Comparison of ENCODE assay signal across 1 cellular context in the genomic region with DNA sequence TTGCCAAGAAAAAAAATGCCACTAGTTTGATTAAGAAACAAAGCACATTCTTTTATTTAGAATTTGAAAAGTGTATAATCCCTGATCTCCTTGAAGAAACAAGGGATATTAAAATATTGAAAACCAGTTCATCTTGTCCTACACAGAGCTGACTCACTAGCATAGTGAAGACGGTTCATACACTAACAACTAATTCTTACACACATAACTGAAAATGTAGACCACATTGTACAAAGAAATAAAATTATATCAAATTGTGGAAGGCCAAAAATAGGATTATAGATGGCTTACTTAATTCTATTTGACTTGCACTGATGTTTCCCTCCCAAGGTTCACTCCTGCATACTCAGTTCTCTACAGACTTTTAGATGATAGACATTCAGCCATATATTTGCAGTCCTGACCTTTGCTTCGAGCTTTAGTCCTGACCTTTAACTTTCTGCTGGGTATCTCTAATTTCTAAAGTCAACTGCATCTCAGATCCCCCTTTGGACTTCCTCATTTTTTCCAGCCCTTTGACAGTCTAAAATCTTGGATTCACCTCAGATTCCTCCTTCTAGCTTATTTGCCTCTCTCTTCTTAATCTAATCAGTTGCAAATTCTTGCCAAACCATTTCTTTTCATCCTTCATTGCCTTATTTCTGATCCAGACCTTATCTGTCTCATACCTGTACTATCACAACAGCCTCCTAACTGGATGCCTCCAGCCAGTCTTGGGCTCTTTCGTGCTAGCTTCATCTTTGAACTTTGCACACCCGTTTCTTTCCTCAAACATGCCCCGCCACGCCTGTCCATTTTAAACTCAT.
TF ChIP-seq lines count a peak whose summit lies in the region.

No MANE protein-coding gene starts in this region.

TF ChIP-seq in HepG2, 621 proteins besides CTCF, POLR2A, EP300 and RAD21 (continued from another document and continues in another):
- TF ChIP-seq ZNF225 (CRISPR knock-in tag; IDR thresholded peaks at IDR 0.05) (no peak), ISL2 (CRISPR knock-in tag; IDR thresholded peaks at IDR 0.05) (no peak; the same call in 1 of the 2 replicates), NCOA2 (CRISPR knock-in tag; IDR thresholded peaks at IDR 0.05) (no peak), RELA (CRISPR knock-in tag; IDR thresholded peaks at IDR 0.05) (no peak), ELF3 (CRISPR knock-in tag; IDR thresholded peaks at IDR 0.05) (peak; percentile 69; the same call in 1 of the 2 replicates), SMC3 (IDR thresholded peaks at IDR 0.05; ENCODE audit: low read length) (no peak), THAP11 (CRISPR knock-in tag; IDR thresholded peaks at IDR 0.05) (0 out of 2 replicates have a peak, but pooled peaks have one; percentile 18), ARHGAP35 (CRISPR knock-in tag; IDR thresholded peaks at IDR 0.05; ENCODE audit: borderline replicate concordance) (no peak), NFYC (CRISPR knock-in tag; IDR thresholded peaks at IDR 0.05) (no peak), ZNF180 (CRISPR knock-in tag; IDR thresholded peaks at IDR 0.05; ENCODE audit: borderline replicate concordance, low read depth) (no peak), ZNF33B (CRISPR knock-in tag; IDR thresholded peaks at IDR 0.05) (no peak), ZZZ3 (CRISPR knock-in tag; IDR thresholded peaks at IDR 0.05; ENCODE audit: borderline replicate concordance) (no peak), ZNF207 (IDR thresholded peaks at IDR 0.05; ENCODE audit: borderline replicate concordance) (no peak), GFI1 (CRISPR knock-in tag; IDR thresholded peaks at IDR 0.05; ENCODE audit: borderline replicate concordance) (0 out of 2 replicates have a peak, but pooled peaks have one; percentile 33), TMF1 (CRISPR knock-in tag; IDR thresholded peaks at IDR 0.05; ENCODE audit: low read depth) (no peak), ZNF232 (CRISPR knock-in tag; IDR thresholded peaks at IDR 0.05; ENCODE audit: borderline replicate concordance) (no peak), HDAC2 (CRISPR knock-in tag; IDR thresholded peaks at IDR 0.05) (peak; percentile 48; the same call in 1 of the 2 replicates), IRX3 (CRISPR knock-in tag; IDR thresholded peaks at IDR 0.05; ENCODE audit: borderline replicate concordance, low read depth) (no peak), ZNF441 (CRISPR knock-in tag; IDR thresholded peaks at IDR 0.05; ENCODE audit: borderline replicate concordance) (no peak), IRF2 (CRISPR knock-in tag; IDR thresholded peaks at IDR 0.05) (peak; percentile 16; the same call in 1 of the 2 replicates), FOXA1 (IDR thresholded peaks at IDR 0.05) (no peak), FOXA1 (CRISPR knock-in tag; IDR thresholded peaks at IDR 0.05) (no peak), CBX2 (IDR thresholded peaks at IDR 0.05; ENCODE audit: low read depth, low read length) (no peak), CBX2 (CRISPR knock-in tag; IDR thresholded peaks at IDR 0.05; ENCODE audit: low read depth) (no peak), HOXA3 (CRISPR knock-in tag; IDR thresholded peaks at IDR 0.05) (peak; percentile 48; the same call in 1 of the 2 replicates), AKAP8 (CRISPR knock-in tag; IDR thresholded peaks at IDR 0.05) (no peak), HMGA1 (CRISPR knock-in tag; conservative IDR thresholded peaks at IDR 0.05) (no peak), STAT5B (CRISPR knock-in tag; IDR thresholded peaks at IDR 0.05) (no peak), ESRRA (CRISPR knock-in tag; IDR thresholded peaks at IDR 0.05; ENCODE audit: low read depth) (0 out of 2 replicates have a peak, but pooled peaks have one; percentile 40), NAIF1 (CRISPR knock-in tag; IDR thresholded peaks at IDR 0.05; ENCODE audit: borderline replicate concordance) (no peak), EED (CRISPR knock-in tag; IDR thresholded peaks at IDR 0.05) (no peak), NR2F2 (IDR thresholded peaks at IDR 0.05; ENCODE audit: borderline replicate concordance, low read depth) (peak; percentile 48; the same call in 1 of the 2 replicates), MAZ (IDR thresholded peaks at IDR 0.05; ENCODE audit: borderline replicate concordance, low read depth, low read length) (no peak), MAZ (CRISPR knock-in tag; IDR thresholded peaks at IDR 0.05; ENCODE audit: low read depth) (no peak), PAF1 (CRISPR knock-in tag; IDR thresholded peaks at IDR 0.05) (no peak), MAFF (IDR thresholded peaks at IDR 0.05; ENCODE audit: low read depth, low read length) (no peak), NR2F6 (IDR thresholded peaks at IDR 0.05) (peak; percentile 77), NR2F6 (CRISPR knock-in tag; IDR thresholded peaks at IDR 0.05) (peak; percentile 60), PHF20 (CRISPR knock-in tag; IDR thresholded peaks at IDR 0.05) (no peak), SOX13 (IDR thresholded peaks at IDR 0.05) (no peak), SOX13 (CRISPR knock-in tag; conservative IDR thresholded peaks at IDR 0.05 in 1 of 2, IDR thresholded peaks at IDR 0.05 in 1 of 2) (peak in 1 of 2 experiments; percentile 20; a peak in 1 of 4 replicates), GLI4 (CRISPR knock-in tag; IDR thresholded peaks at IDR 0.05; ENCODE audit: borderline replicate concordance) (no peak), NR2C2 (CRISPR knock-in tag; IDR thresholded peaks at IDR 0.05; ENCODE audit: borderline replicate concordance) (peak; percentile 30; the same call in 1 of the 2 replicates), ZNF430 (CRISPR knock-in tag; IDR thresholded peaks at IDR 0.05) (no peak), NCOR1 (IDR thresholded peaks at IDR 0.05; ENCODE audit: borderline replicate concordance, low read length) (peak; percentile 64; the same call in 1 of the 2 replicates)
- TF ChIP-seq, protein P1, sequence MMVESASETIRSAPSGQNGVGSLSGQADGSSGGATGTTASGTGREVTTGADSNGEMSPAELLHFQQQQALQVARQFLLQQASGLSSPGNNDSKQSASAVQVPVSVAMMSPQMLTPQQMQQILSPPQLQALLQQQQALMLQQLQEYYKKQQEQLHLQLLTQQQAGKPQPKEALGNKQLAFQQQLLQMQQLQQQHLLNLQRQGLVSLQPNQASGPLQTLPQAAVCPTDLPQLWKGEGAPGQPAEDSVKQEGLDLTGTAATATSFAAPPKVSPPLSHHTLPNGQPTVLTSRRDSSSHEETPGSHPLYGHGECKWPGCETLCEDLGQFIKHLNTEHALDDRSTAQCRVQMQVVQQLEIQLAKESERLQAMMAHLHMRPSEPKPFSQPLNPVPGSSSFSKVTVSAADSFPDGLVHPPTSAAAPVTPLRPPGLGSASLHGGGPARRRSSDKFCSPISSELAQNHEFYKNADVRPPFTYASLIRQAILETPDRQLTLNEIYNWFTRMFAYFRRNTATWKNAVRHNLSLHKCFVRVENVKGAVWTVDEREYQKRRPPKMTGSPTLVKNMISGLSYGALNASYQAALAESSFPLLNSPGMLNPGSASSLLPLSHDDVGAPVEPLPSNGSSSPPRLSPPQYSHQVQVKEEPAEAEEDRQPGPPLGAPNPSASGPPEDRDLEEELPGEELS (CRISPR knock-in tag; IDR thresholded peaks at IDR 0.05): 0 out of 2 replicates have a peak, but pooled peaks have one; percentile 32
- TF ChIP-seq, protein P2, sequence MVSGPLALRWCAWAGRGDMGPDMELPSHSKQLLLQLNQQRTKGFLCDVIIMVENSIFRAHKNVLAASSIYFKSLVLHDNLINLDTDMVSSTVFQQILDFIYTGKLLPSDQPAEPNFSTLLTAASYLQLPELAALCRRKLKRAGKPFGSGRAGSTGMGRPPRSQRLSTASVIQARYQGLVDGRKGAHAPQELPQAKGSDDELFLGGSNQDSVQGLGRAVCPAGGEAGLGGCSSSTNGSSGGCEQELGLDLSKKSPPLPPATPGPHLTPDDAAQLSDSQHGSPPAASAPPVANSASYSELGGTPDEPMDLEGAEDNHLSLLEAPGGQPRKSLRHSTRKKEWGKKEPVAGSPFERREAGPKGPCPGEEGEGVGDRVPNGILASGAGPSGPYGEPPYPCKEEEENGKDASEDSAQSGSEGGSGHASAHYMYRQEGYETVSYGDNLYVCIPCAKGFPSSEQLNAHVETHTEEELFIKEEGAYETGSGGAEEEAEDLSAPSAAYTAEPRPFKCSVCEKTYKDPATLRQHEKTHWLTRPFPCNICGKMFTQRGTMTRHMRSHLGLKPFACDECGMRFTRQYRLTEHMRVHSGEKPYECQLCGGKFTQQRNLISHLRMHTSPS (CRISPR knock-in tag; IDR thresholded peaks at IDR 0.05; ENCODE audit: low read depth): no peak
- TF ChIP-seq, protein P3, sequence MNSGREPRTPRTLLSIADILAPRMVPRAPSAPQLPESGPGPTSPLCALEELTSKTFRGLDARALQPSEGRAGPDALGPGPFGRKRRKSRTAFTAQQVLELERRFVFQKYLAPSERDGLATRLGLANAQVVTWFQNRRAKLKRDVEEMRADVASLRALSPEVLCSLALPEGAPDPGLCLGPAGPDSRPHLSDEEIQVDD (CRISPR knock-in tag; IDR thresholded peaks at IDR 0.05; ENCODE audit: borderline replicate concordance): no peak
- TF ChIP-seq, protein P4, sequence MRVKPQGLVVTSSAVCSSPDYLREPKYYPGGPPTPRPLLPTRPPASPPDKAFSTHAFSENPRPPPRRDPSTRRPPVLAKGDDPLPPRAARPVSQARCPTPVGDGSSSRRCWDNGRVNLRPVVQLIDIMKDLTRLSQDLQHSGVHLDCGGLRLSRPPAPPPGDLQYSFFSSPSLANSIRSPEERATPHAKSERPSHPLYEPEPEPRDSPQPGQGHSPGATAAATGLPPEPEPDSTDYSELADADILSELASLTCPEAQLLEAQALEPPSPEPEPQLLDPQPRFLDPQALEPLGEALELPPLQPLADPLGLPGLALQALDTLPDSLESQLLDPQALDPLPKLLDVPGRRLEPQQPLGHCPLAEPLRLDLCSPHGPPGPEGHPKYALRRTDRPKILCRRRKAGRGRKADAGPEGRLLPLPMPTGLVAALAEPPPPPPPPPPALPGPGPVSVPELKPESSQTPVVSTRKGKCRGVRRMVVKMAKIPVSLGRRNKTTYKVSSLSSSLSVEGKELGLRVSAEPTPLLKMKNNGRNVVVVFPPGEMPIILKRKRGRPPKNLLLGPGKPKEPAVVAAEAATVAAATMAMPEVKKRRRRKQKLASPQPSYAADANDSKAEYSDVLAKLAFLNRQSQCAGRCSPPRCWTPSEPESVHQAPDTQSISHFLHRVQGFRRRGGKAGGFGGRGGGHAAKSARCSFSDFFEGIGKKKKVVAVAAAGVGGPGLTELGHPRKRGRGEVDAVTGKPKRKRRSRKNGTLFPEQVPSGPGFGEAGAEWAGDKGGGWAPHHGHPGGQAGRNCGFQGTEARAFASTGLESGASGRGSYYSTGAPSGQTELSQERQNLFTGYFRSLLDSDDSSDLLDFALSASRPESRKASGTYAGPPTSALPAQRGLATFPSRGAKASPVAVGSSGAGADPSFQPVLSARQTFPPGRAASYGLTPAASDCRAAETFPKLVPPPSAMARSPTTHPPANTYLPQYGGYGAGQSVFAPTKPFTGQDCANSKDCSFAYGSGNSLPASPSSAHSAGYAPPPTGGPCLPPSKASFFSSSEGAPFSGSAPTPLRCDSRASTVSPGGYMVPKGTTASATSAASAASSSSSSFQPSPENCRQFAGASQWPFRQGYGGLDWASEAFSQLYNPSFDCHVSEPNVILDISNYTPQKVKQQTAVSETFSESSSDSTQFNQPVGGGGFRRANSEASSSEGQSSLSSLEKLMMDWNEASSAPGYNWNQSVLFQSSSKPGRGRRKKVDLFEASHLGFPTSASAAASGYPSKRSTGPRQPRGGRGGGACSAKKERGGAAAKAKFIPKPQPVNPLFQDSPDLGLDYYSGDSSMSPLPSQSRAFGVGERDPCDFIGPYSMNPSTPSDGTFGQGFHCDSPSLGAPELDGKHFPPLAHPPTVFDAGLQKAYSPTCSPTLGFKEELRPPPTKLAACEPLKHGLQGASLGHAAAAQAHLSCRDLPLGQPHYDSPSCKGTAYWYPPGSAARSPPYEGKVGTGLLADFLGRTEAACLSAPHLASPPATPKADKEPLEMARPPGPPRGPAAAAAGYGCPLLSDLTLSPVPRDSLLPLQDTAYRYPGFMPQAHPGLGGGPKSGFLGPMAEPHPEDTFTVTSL (CRISPR knock-in tag; IDR thresholded peaks at IDR 0.05; ENCODE audit: borderline replicate concordance): peak; percentile 14; the same call in 1 of the 2 replicates
- TF ChIP-seq, protein P5, sequence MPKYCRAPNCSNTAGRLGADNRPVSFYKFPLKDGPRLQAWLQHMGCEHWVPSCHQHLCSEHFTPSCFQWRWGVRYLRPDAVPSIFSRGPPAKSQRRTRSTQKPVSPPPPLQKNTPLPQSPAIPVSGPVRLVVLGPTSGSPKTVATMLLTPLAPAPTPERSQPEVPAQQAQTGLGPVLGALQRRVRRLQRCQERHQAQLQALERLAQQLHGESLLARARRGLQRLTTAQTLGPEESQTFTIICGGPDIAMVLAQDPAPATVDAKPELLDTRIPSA (CRISPR knock-in tag; IDR thresholded peaks at IDR 0.05; ENCODE audit: borderline replicate concordance): no peak
- TF ChIP-seq, protein P6, sequence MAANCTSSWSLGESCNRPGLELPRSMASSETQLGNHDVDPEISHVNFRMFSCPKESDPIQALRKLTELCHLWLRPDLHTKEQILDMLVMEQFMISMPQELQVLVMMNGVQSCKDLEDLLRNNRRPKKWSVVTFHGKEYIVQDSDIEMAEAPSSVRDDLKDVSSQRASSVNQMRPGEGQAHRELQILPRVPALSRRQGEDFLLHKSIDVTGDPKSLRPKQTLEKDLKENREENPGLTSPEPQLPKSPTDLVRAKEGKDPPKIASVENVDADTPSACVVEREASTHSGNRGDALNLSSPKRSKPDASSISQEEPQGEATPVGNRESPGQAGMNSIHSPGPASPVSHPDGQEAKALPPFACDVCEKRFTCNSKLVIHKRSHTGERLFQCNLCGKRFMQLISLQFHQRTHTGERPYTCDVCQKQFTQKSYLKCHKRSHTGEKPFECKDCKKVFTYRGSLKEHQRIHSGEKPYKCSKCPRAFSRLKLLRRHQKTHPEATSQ (CRISPR knock-in tag; IDR thresholded peaks at IDR 0.05; ENCODE audit: borderline replicate concordance): 0 out of 2 replicates have a peak, but pooled peaks have one; percentile 21
- TF ChIP-seq, protein P7, sequence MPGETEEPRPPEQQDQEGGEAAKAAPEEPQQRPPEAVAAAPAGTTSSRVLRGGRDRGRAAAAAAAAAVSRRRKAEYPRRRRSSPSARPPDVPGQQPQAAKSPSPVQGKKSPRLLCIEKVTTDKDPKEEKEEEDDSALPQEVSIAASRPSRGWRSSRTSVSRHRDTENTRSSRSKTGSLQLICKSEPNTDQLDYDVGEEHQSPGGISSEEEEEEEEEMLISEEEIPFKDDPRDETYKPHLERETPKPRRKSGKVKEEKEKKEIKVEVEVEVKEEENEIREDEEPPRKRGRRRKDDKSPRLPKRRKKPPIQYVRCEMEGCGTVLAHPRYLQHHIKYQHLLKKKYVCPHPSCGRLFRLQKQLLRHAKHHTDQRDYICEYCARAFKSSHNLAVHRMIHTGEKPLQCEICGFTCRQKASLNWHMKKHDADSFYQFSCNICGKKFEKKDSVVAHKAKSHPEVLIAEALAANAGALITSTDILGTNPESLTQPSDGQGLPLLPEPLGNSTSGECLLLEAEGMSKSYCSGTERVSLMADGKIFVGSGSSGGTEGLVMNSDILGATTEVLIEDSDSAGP (CRISPR knock-in tag; IDR thresholded peaks at IDR 0.05; ENCODE audit: borderline replicate concordance): no peak
- TF ChIP-seq, protein P8, sequence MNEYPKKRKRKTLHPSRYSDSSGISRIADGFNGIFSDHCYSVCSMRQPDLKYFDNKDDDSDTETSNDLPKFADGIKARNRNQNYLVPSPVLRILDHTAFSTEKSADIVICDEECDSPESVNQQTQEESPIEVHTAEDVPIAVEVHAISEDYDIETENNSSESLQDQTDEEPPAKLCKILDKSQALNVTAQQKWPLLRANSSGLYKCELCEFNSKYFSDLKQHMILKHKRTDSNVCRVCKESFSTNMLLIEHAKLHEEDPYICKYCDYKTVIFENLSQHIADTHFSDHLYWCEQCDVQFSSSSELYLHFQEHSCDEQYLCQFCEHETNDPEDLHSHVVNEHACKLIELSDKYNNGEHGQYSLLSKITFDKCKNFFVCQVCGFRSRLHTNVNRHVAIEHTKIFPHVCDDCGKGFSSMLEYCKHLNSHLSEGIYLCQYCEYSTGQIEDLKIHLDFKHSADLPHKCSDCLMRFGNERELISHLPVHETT (CRISPR knock-in tag; conservative IDR thresholded peaks at IDR 0.05): no peak
